Comparison of ENCODE assay signal across 1 cellular context in genomic region chr12:751192-751827, GRCh38.
TF ChIP-seq lines count a peak whose summit lies in the region.

No MANE protein-coding gene starts in this region.

TF ChIP-seq in HEK293, 187 proteins besides CTCF, POLR2A, EP300 and RAD21 (continued from another document and continues in another):
- TF ChIP-seq ZNF704 (tag by site-specific recombination; IDR thresholded peaks at IDR 0.05) (no peak), ZSCAN4 (tag by site-specific recombination; IDR thresholded peaks at IDR 0.05) (no peak), BCL11B (tag by site-specific recombination; IDR thresholded peaks at IDR 0.05; ENCODE audit: low read depth) (no peak), GLIS2 (tag by site-specific recombination; IDR thresholded peaks at IDR 0.05) (peak; percentile 95), KLF8 (tag by site-specific recombination; IDR thresholded peaks at IDR 0.05) (peak; percentile 30; the same call in 1 of the 2 replicates), ZNF416 (tag by site-specific recombination; IDR thresholded peaks at IDR 0.05) (no peak), ZNF664 (tag by site-specific recombination; IDR thresholded peaks at IDR 0.05) (no peak), OVOL3 (tag by site-specific recombination; IDR thresholded peaks at IDR 0.05) (no peak), RBAK (tag by site-specific recombination; IDR thresholded peaks at IDR 0.05) (no peak), BCL11A (tag by site-specific recombination; IDR thresholded peaks at IDR 0.05; ENCODE audit: low read depth) (peak; percentile 82; the same call in 1 of the 2 replicates), ZNF292 (tag by site-specific recombination; IDR thresholded peaks at IDR 0.05; ENCODE audit: borderline replicate concordance, low read depth) (no peak), SCRT2 (tag by site-specific recombination; IDR thresholded peaks at IDR 0.05) (no peak; the same call in 1 of the 2 replicates), ZNF692 (tag by site-specific recombination; IDR thresholded peaks at IDR 0.05) (no peak; the same call in none of the 2 replicates), ZNF184 (tag by site-specific recombination; IDR thresholded peaks at IDR 0.05) (no peak), ZNF639 (tag by site-specific recombination; IDR thresholded peaks at IDR 0.05) (peak; percentile 55; the same call in 1 of the 2 replicates), PATZ1 (tag by site-specific recombination; IDR thresholded peaks at IDR 0.05) (peak; percentile 72; the same call in 1 of the 2 replicates), ZFP69B (tag by site-specific recombination; IDR thresholded peaks at IDR 0.05) (peak; percentile 53; the same call in 1 of the 2 replicates), ZNF449 (tag by site-specific recombination; IDR thresholded peaks at IDR 0.05) (peak; percentile 61), ZNF335 (tag by site-specific recombination; conservative IDR thresholded peaks at IDR 0.05) (peak; percentile 2), ZBTB8A (tag by site-specific recombination; IDR thresholded peaks at IDR 0.05) (peak; percentile 14; the same call in 1 of the 2 replicates), ZNF274 (IDR thresholded peaks at IDR 0.05; ENCODE audit: low read length) (no peak), ZNF274 (tag by site-specific recombination; IDR thresholded peaks at IDR 0.05; ENCODE audit: borderline replicate concordance) (no peak), ZNF398 (tag by site-specific recombination; IDR thresholded peaks at IDR 0.05) (no peak), MYNN (tag by site-specific recombination; IDR thresholded peaks at IDR 0.05; ENCODE audit: borderline replicate concordance) (peak; percentile 91), ZNF302 (tag by site-specific recombination; IDR thresholded peaks at IDR 0.05; ENCODE audit: low read depth) (no peak), ZNF362 (tag by site-specific recombination; IDR thresholded peaks at IDR 0.05) (no peak), ZNF548 (tag by site-specific recombination; IDR thresholded peaks at IDR 0.05) (no peak), ZFP41 (tag by site-specific recombination; IDR thresholded peaks at IDR 0.05; ENCODE audit: borderline replicate concordance) (no peak), ZIC2 (tag by site-specific recombination; IDR thresholded peaks at IDR 0.05) (peak; percentile 83), ZNF513 (tag by site-specific recombination; IDR thresholded peaks at IDR 0.05) (no peak), KLF16 (tag by site-specific recombination; IDR thresholded peaks at IDR 0.05) (no peak), KLF7 (tag by site-specific recombination; IDR thresholded peaks at IDR 0.05; ENCODE audit: borderline replicate concordance) (peak; percentile 20; the same call in 1 of the 2 replicates), ZNF571 (tag by site-specific recombination; IDR thresholded peaks at IDR 0.05) (no peak), ZNF626 (tag by site-specific recombination; IDR thresholded peaks at IDR 0.05) (no peak), ZXDB (tag by site-specific recombination; IDR thresholded peaks at IDR 0.05) (peak; percentile 63), ZNF660 (tag by site-specific recombination; IDR thresholded peaks at IDR 0.05) (peak; percentile 98), SALL2 (tag by site-specific recombination; IDR thresholded peaks at IDR 0.05; ENCODE audit: borderline replicate concordance) (no peak), ZNF391 (tag by site-specific recombination; IDR thresholded peaks at IDR 0.05; ENCODE audit: borderline replicate concordance, low read depth) (peak; percentile 66; the same call in 1 of the 2 replicates), ZNF354C (tag by site-specific recombination; IDR thresholded peaks at IDR 0.05; ENCODE audit: borderline replicate concordance, low read depth) (no peak), ZNF654 (tag by site-specific recombination; IDR thresholded peaks at IDR 0.05; ENCODE audit: low read depth) (peak; percentile 27), HOXA7 (CRISPR knock-in tag; IDR thresholded peaks at IDR 0.05; ENCODE audit: borderline replicate concordance) (no peak), ZNF747 (tag by site-specific recombination; IDR thresholded peaks at IDR 0.05) (no peak), ZNF133 (tag by site-specific recombination; IDR thresholded peaks at IDR 0.05) (no peak), ZNF2 (tag by site-specific recombination; IDR thresholded peaks at IDR 0.05) (peak; percentile 54; the same call in 1 of the 2 replicates), GLI2 (tag by site-specific recombination; IDR thresholded peaks at IDR 0.05; ENCODE audit: borderline replicate concordance, low read depth) (no peak), ZNF404 (tag by site-specific recombination; IDR thresholded peaks at IDR 0.05) (no peak), TCF7L2 (IDR thresholded peaks at IDR 0.05; ENCODE audit: borderline replicate concordance, low read depth, low read length) (no peak; the same call in 1 of the 2 replicates), ZSCAN5A (tag by site-specific recombination; IDR thresholded peaks at IDR 0.05) (no peak), ZNF645 (tag by site-specific recombination; IDR thresholded peaks at IDR 0.05) (no peak), ZBTB17 (tag by site-specific recombination; IDR thresholded peaks at IDR 0.05) (peak; percentile 79), ZBTB7A (tag by site-specific recombination; IDR thresholded peaks at IDR 0.05; ENCODE audit: low read depth) (no peak), ZNF324 (tag by site-specific recombination; IDR thresholded peaks at IDR 0.05) (peak; percentile 50; the same call in 1 of the 2 replicates), ZNF394 (tag by site-specific recombination; IDR thresholded peaks at IDR 0.05; ENCODE audit: borderline replicate concordance) (peak; percentile 67)
